ENCODE assay signal across 14 cellular contexts in the genomic region with DNA sequence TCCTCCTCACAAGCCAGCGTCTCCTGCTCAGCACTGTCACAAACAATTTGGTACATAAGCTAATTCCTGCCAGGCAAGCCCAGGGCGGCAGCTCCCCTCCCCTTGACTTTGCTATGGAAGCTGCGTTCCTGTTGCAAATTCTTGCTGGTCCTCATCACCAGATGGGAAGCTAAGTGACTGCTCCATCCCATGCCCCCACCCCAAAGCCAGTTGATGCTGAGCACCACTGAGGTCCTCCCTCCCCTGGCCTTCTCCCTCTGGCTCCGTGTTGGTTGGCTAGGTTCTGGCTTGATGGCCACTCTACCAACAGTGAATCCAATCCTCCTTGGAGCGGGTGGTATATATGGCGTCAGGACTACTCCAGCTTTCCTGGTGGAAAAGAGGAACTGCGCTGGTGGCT.
"Had no signal": no experiment of that assay in that cellular context is flagged by ENCODE, and none has a peak within 500 bp of the region (broad histone marks: within the 10 kb centered on the region; RNA-seq: fewer than 3 reads in every experiment).

No MANE protein-coding gene starts in this region.

- H3K27me3 Mint-ChIP-seq: activated CD4-positive, alpha-beta T cell treated with anti-CD3 and anti-CD28 coated beads, Interleukin-2, amount 10 ng/mL, durations not matched to agents 7 days and 5 days; activated naive CD8-positive, alpha-beta T cell treated with anti-CD3 and anti-CD28 coated beads, Interleukin-2, amount 10 ng/mL, durations not matched to agents 7 days and 5 days; naive thymus-derived CD8-positive, alpha-beta T cell had no signal

- H3K4me3 ChIP-seq: psoas muscle, right lobe of liver had no signal

- H3K9me3 Mint-ChIP-seq: activated CD4-positive, alpha-beta T cell treated with anti-CD3 and anti-CD28 coated beads, Interleukin-2, amount 10 ng/mL, durations not matched to agents 7 days and 5 days; activated naive CD8-positive, alpha-beta T cell treated with anti-CD3 and anti-CD28 coated beads, Interleukin-2, amount 10 ng/mL, durations not matched to agents 7 days and 5 days; activated T-cell treated with anti-CD3 and anti-CD28 coated beads, Interleukin-2, amount 50 U/mL, for 72 hours; naive thymus-derived CD8-positive, alpha-beta T cell; T-helper 2 cell treated with Interferon-gamma antibody and Interleukin-4, amounts not matched to agents 5 μg/mL and 100 μg/mL, for 36 hours; type B pancreatic cell had no signal

- H3K27ac ChIP-seq: psoas muscle, right lobe of liver had no signal

- H3K9me3 ChIP-seq: psoas muscle, right lobe of liver had no signal

- H3K27me3 ChIP-seq: right lobe of liver had no signal

- DNase-seq: activated CD4-positive, alpha-beta T cell treated with anti-CD3 and anti-CD28 coated beads, Interleukin-2, amount 10 ng/mL, durations not matched to agents 7 days and 5 days; activated CD8-positive, alpha-beta memory T cell treated with anti-CD3 and anti-CD28 coated beads, Interleukin-2, amount 50 U/mL, for 48 hours; activated gamma-delta T cell treated with Interleukin-2 at 50 U/mL for 16 hours; activated naive CD8-positive, alpha-beta T cell treated with anti-CD3 and anti-CD28 coated beads, Interleukin-2, amount 10 ng/mL, durations not matched to agents 7 days and 5 days; activated T-cell treated with anti-CD3 and anti-CD28 coated beads, Interleukin-2, amount 50 U/mL, for 72 hours; islet precursor cell; mammary epithelial cell; naive thymus-derived CD8-positive, alpha-beta T cell; psoas muscle; right lobe of liver; SW 1271 had no signal

- ATAC-seq: activated T-cell treated with anti-CD3 and anti-CD28 coated beads, Interleukin-2, amount 50 U/mL, for 72 hours; left lobe of liver; naive thymus-derived CD8-positive, alpha-beta T cell had no signal

- H3K27ac Mint-ChIP-seq: activated CD4-positive, alpha-beta T cell treated with anti-CD3 and anti-CD28 coated beads, Interleukin-2, amount 10 ng/mL, durations not matched to agents 7 days and 5 days; activated naive CD8-positive, alpha-beta T cell treated with anti-CD3 and anti-CD28 coated beads, Interleukin-2, amount 10 ng/mL, durations not matched to agents 7 days and 5 days; T-helper 2 cell treated with Interferon-gamma antibody and Interleukin-4, amounts not matched to agents 5 μg/mL and 100 μg/mL, for 36 hours; type B pancreatic cell had no signal

- H3K4me1 Mint-ChIP-seq: activated CD4-positive, alpha-beta T cell treated with anti-CD3 and anti-CD28 coated beads, Interleukin-2, amount 10 ng/mL, durations not matched to agents 7 days and 5 days had no signal

- H3K4me3 Mint-ChIP-seq: activated CD4-positive, alpha-beta T cell treated with anti-CD3 and anti-CD28 coated beads, Interleukin-2, amount 10 ng/mL, durations not matched to agents 7 days and 5 days; activated naive CD8-positive, alpha-beta T cell treated with anti-CD3 and anti-CD28 coated beads, Interleukin-2, amount 10 ng/mL, durations not matched to agents 7 days and 5 days; activated T-cell treated with anti-CD3 and anti-CD28 coated beads, Interleukin-2, amount 50 U/mL, for 72 hours; naive thymus-derived CD8-positive, alpha-beta T cell; T-helper 2 cell treated with Interferon-gamma antibody and Interleukin-4, amounts not matched to agents 5 μg/mL and 100 μg/mL, for 36 hours; type B pancreatic cell had no signal
